In genomic region chr12:38977132-38977531, GRCh38 we compare ENCODE assay signal across 35 cellular contexts.
"Had no signal": no experiment of that assay in that cellular context is flagged by ENCODE, and none has a peak within 500 bp of the region (broad histone marks: within the 10 kb centered on the region; RNA-seq: fewer than 3 reads in every experiment).

No MANE protein-coding gene starts in this region.

- H3K27me3 ChIP-seq: MG63 had no signal

- H3K36me3 ChIP-seq: MG63 had no signal

- DNase-seq: Karpas-422, Kasumi-1, MG63, MM.1S, MV-4-11, NCI-H1048, NCI-H1092, NCI-H1092 treated with DMSO at 0.1 percent for 48 hours, NCI-H1105, NCI-H1105 treated with DMSO at 0.1 percent for 48 hours, NCI-H1417, NCI-H1417 treated with DMSO at 0.1 percent for 48 hours, NCI-H1436, NCI-H1436 treated with DMSO at 0.1 percent for 48 hours, NCI-H146, NCI-H1694, NCI-H1694 treated with DMSO at 0.1 percent for 48 hours, NCI-H187, NCI-H187 treated with DMSO at 0.1 percent for 48 hours, NCI-H1930, NCI-H2029, NCI-H2029 treated with DMSO at 0.1 percent for 48 hours, NCI-H2081, NCI-H2081 treated with DMSO at 0.1 percent for 48 hours, NCI-H2107, NCI-H2171, NCI-H2171 treated with DMSO at 0.1 percent for 48 hours, NCI-H2227 treated with DMSO at 0.1 percent for 48 hours, NCI-H226, NCI-H345, NCI-H446, NCI-H446 treated with DMSO at 0.1 percent for 48 hours, NCI-H510A, NCI-H510A treated with DMSO at 0.1 percent for 48 hours, NCI-H524 had no signal

- H3K4me3 ChIP-seq: MG63 had no signal

- H3K9me3 ChIP-seq: MG63 had no signal
